In the genomic region with DNA sequence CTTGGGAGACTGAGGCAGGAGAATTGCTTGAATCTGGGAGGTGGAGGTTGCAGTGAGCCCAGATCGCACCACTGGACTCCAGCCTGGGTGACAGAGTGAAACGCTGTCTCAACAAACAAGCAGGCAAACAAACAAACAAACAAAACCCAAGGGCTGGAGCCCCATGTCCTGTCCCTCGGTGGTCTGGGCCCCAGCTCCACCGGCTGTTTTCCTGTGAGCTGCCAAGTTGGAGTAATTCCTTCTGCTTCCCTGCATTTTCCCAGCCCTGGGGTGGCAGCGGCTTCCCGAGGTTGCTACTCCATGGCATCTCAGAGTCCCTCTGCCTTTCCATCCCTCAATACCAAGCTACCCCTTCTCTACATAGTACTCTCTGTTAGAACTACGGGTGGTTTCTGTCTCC, we compare ENCODE assay signal across 23 cellular contexts.
"Had no signal": no experiment of that assay in that cellular context is flagged by ENCODE, and none has a peak within 500 bp of the region (broad histone marks: within the 10 kb centered on the region; RNA-seq: fewer than 3 reads in every experiment).

No MANE protein-coding gene starts in this region.

- H3K9me3 ChIP-seq: left ventricle myocardium inferior, lower lobe of right lung, pancreas, right lobe of liver, suprapubic skin, vagina had no signal

- H3K4me3 Mint-ChIP-seq: immature natural killer cell; naive thymus-derived CD8-positive, alpha-beta T cell; nephron progenitor cell; stimulated activated naive CD8-positive, alpha-beta T cell treated with anti-CD3 and anti-CD28 coated beads, Interleukin-15, amount 100 ng/mL, for 72 hours had no signal

- H3K9me3 Mint-ChIP-seq: immature natural killer cell; naive thymus-derived CD8-positive, alpha-beta T cell; nephron progenitor cell; stimulated activated naive CD8-positive, alpha-beta T cell treated with anti-CD3 and anti-CD28 coated beads, Interleukin-15, amount 100 ng/mL, for 72 hours had no signal

- H3K36me3 ChIP-seq: left ventricle myocardium inferior, lower lobe of right lung, pancreas, right lobe of liver, suprapubic skin, vagina had no signal

- H3K36me3 Mint-ChIP-seq: immature natural killer cell; naive thymus-derived CD8-positive, alpha-beta T cell had no signal

- DNase-seq: effector memory CD4-positive, alpha-beta T cell; hypothalamus; immature natural killer cell; islet precursor cell; kidney glomerular epithelial cell; left colon; left ventricle myocardium inferior; lower lobe of right lung; naive thymus-derived CD8-positive, alpha-beta T cell; nephron progenitor cell; occipital lobe; pancreas; retina; right lobe of liver; small intestine; stimulated activated CD4-positive, alpha-beta T cell treated with anti-CD3 and anti-CD28 coated beads, Interleukin-15, amount 100 ng/mL, for 24 hours; stimulated activated CD4-positive, alpha-beta T cell treated with anti-CD3 and anti-CD28 coated beads, Interleukin-2, amount 100 ng/mL, for 48 hours; stimulated activated naive CD4-positive, alpha-beta T cell; stimulated activated naive CD8-positive, alpha-beta T cell treated with anti-CD3 and anti-CD28 coated beads, Interleukin-15, amount 100 ng/mL, for 72 hours; trophoblast cell had no signal

- H3K4me3 ChIP-seq: coronary artery, left ventricle myocardium inferior, lower lobe of right lung, pancreas, right lobe of liver, suprapubic skin, vagina had no signal

- H3K27ac Mint-ChIP-seq: immature natural killer cell; naive thymus-derived CD8-positive, alpha-beta T cell; stimulated activated naive CD8-positive, alpha-beta T cell treated with anti-CD3 and anti-CD28 coated beads, Interleukin-15, amount 100 ng/mL, for 72 hours had no signal

- H3K27ac ChIP-seq: coronary artery, left ventricle myocardium inferior, lower lobe of right lung, pancreas, right lobe of liver, suprapubic skin, vagina had no signal

- H3K27me3 ChIP-seq: pancreas, right lobe of liver, suprapubic skin, vagina had no signal

- H3K4me1 ChIP-seq: suprapubic skin had no signal

- H3K27me3 Mint-ChIP-seq: stimulated activated naive CD8-positive, alpha-beta T cell treated with anti-CD3 and anti-CD28 coated beads, Interleukin-15, amount 100 ng/mL, for 72 hours had no signal
